In genomic region chr5:170311856-170312405, GRCh38 we compare ENCODE assay signal across 15 cellular contexts. TPM values are rescaled to one million over a fixed set of nuclear protein-coding genes. Genes with fewer than 3 reads are reported as not detected.
DNase-seq lines count a peak whose midpoint lies in the region; ATAC-seq and TF ChIP-seq lines count a peak whose summit lies in the region.
"Had no signal": no experiment of that assay in that cellular context is flagged by ENCODE, and none has a peak within 500 bp of the region (broad histone marks: within the 10 kb centered on the region; RNA-seq: fewer than 3 reads in every experiment).

No MANE protein-coding gene starts in this region.

- 61 to 79% (median 68%) methylated on average over 6 of the region's 6 CpGs for WGBS in stomach, 5 donors

- H3K4me1 ChIP-seq in Peyer's patch = peaks cover 0 to 27% (median 0%) of the 10 kb centered on the region in 4 donors
- H3K4me1 ChIP-seq in stomach = peaks cover 8 to 72% (median 30%) of the 10 kb centered on the region in 4 donors

- peaks cover 0 to 6% of the 10 kb centered on the region in 2 donors for H3K36me3 Mint-ChIP-seq in activated naive CD4-positive, alpha-beta T cell treated with anti-CD3 and anti-CD28 coated beads, Interleukin-2, amount 50 U/mL, for 72 hours
- no peaks in the 10 kb centered on the region for H3K36me3 Mint-ChIP-seq in dendritic cell treated with granulocyte-macrophage colony-stimulating factor and Interleukin-4, amounts not matched to agents 40 ng/mL and 50 ng/mL, for 4 days (ENCODE audit: low read depth)

- H3K9me3 ChIP-seq in Peyer's patch (no peaks in the 10 kb centered on the region), stomach (no peaks in the 10 kb centered on the region)
- H3K9me3 ChIP-seq: ascending aorta, esophagus muscularis mucosa had no signal

- TF ChIP-seq POLR2A in Peyer's patch (IDR thresholded peaks at IDR 0.05) (no peak), stomach (IDR thresholded peaks at IDR 0.05) (no peak)

- H3K9me3 Mint-ChIP-seq in activated naive CD4-positive, alpha-beta T cell treated with anti-CD3 and anti-CD28 coated beads, Interleukin-2, amount 50 U/mL, for 72 hours = no peaks in the 10 kb centered on the region
- no peaks in the 10 kb centered on the region for H3K9me3 Mint-ChIP-seq in dendritic cell treated with granulocyte-macrophage colony-stimulating factor and Interleukin-4, amounts not matched to agents 40 ng/mL and 50 ng/mL, for 4 days

- peaks cover 1% of the 10 kb centered on the region for H3K27me3 Mint-ChIP-seq in dendritic cell treated with granulocyte-macrophage colony-stimulating factor and Interleukin-4, amounts not matched to agents 40 ng/mL and 50 ng/mL, for 4 days

- peak overlapping the region; percentile 91 to 93 for H3K27ac Mint-ChIP-seq in activated naive CD4-positive, alpha-beta T cell treated with anti-CD3 and anti-CD28 coated beads, Interleukin-2, amount 50 U/mL, for 72 hours
- H3K27ac Mint-ChIP-seq in dendritic cell treated with granulocyte-macrophage colony-stimulating factor and Interleukin-4, amounts not matched to agents 40 ng/mL and 50 ng/mL, for 4 days = peak overlapping the region; percentile 88

- no peak for DNase-seq in activated naive CD4-positive, alpha-beta T cell treated with anti-CD3 and anti-CD28 coated beads, Interleukin-2, amount 50 U/mL, for 72 hours (ENCODE audit: low spot score in 2 of 2)
- no peak for DNase-seq in activated naive CD4-positive, alpha-beta T cell treated with anti-CD3 and anti-CD28 coated beads, Interleukin-2, amount 50 U/mL, for 16 hours
- no peak for DNase-seq in Peyer's patch
- no peak for DNase-seq in stomach
- DNase-seq in left ventricle myocardium superior = no peak
- DNase-seq: mesendoderm, NCI-H1048 had no signal

- H3K27me3 ChIP-seq in Peyer's patch (no peaks in the 10 kb centered on the region), stomach (no peaks in the 10 kb centered on the region)
- H3K27me3 ChIP-seq: ascending aorta had no signal

- intact Hi-C loops in dendritic cell treated with granulocyte-macrophage colony-stimulating factor and Interleukin-4, amounts not matched to agents 40 ng/mL and 50 ng/mL, for 4 days (cut with micrococcal nuclease) = loop anchor here (1.0 kb wide), 1 partner anchor 19 kb away; no protein-coding TSS in a partner anchor
- intact Hi-C loops in stomach (cut with DNase I; ENCODE audit: low total_unique reads) = no loop called here
- intact Hi-C loops in left ventricle myocardium superior (cut with micrococcal nuclease) = no loop called here

- H3K36me3 ChIP-seq in Peyer's patch = no peaks in the 10 kb centered on the region
- H3K36me3 ChIP-seq in stomach = no peaks in the 10 kb centered on the region
- H3K36me3 ChIP-seq: ascending aorta, esophagus muscularis mucosa had no signal

- TF ChIP-seq EP300 in stomach (IDR thresholded peaks at IDR 0.05) = no peak

- H3K4me3 ChIP-seq in Peyer's patch (no peak overlapping the region), stomach (no peak overlapping the region)
- H3K4me3 ChIP-seq: ascending aorta, esophagus muscularis mucosa had no signal

- H3K4me1 Mint-ChIP-seq in dendritic cell treated with granulocyte-macrophage colony-stimulating factor and Interleukin-4, amounts not matched to agents 40 ng/mL and 50 ng/mL, for 4 days (ENCODE audit: low read depth) = peaks cover 77% of the 10 kb centered on the region

- ATAC-seq in activated naive CD4-positive, alpha-beta T cell treated with anti-CD3 and anti-CD28 coated beads, Interleukin-2, amount 50 U/mL, for 72 hours = no peak
- ATAC-seq in left ventricle myocardium superior = no peak
- no peak for ATAC-seq in HG03280 (IDR thresholded peaks at IDR 0.05; ENCODE audit: unreplicated experiment)
- ATAC-seq in HG02840 (IDR thresholded peaks at IDR 0.05; ENCODE audit: low FRiP score, unreplicated experiment) = no peak
- ATAC-seq: Right ventricle myocardium inferior had no signal

- H3K27ac ChIP-seq in Peyer's patch = peak overlapping the region in 3 of 4 donors; percentile 6 to 32 (median 17)
- H3K27ac ChIP-seq in stomach = peak overlapping the region in 4 of 5 donors; percentile 13 to 75 (median 60)
- H3K27ac ChIP-seq: ascending aorta, esophagus muscularis mucosa had no signal

- TF ChIP-seq CTCF in Peyer's patch (IDR thresholded peaks at IDR 0.05) = no peak
- no peak for TF ChIP-seq CTCF in stomach (IDR thresholded peaks at IDR 0.05)

- peak overlapping the region; percentile 37 for H3K4me3 Mint-ChIP-seq in dendritic cell treated with granulocyte-macrophage colony-stimulating factor and Interleukin-4, amounts not matched to agents 40 ng/mL and 50 ng/mL, for 4 days

RNA-seq across cellular contexts. Expression of gene LCP2, which starts 14.4 kb away (rescaled TPM):
- 100 to 1,000 TPM; 173 to 194 TPM for total RNA-seq in activated naive CD4-positive, alpha-beta T cell treated with anti-CD3 and anti-CD28 coated beads, Interleukin-2, amount 50 U/mL, for 72 hours
- total RNA-seq in Peyer's patch = 100 to 1,000 TPM in 1 of 4 donors, 10 to 100 TPM in 3; 27.1 to 139 (median 33.9) TPM
- 10 to 100 TPM in 4 of 5 donors, under 1 TPM in 1; 0.58 to 69.4 (median 27.1) TPM for total RNA-seq in stomach
- 10 to 100 TPM in 2 of 3 donors, 1 to 10 TPM in 1; 3.2 to 16.2 (median 15.4) TPM for polyA plus RNA-seq in stomach
- 7.1 TPM for total RNA-seq in left ventricle myocardium superior
- total RNA-seq: Daoy, osteocyte had no signal
